Comparison of ENCODE assay signal across 9 cellular contexts in the genomic region with DNA sequence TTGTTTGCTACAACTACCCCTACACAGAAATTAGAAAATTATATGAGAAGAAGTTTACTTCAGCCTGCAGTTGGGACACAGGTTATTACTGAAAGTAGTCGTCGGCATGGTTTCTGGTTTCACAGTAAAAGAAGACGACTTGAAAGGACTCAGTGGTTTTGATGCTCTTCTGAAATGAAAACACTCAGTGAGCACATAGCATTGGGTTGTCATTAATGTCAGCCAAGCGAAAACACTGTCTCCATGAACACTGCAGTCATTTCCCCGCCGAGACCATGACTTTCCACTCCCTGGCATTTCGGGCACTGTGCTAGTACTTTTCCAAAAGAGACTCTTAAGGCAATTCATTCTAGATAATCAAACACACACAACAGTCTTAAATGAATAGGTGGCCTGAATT.
A peak's percentile ranks its signal among the peaks of the same experiment; 100 is the strongest.
DNase-seq lines count a peak whose midpoint lies in the region; ATAC-seq, FAIRE-seq and TF ChIP-seq lines count a peak whose summit lies in the region.
"Had no signal": no experiment of that assay in that cellular context is flagged by ENCODE, and none has a peak within 500 bp of the region (broad histone marks: within the 10 kb centered on the region; RNA-seq: fewer than 3 reads in every experiment).

No MANE protein-coding gene starts in this region.

- H3K27me3 ChIP-seq in GM12878 (replicated peaks in 1 of 2; ENCODE audit: control insufficient read depth in 2 of 2, insufficient read depth in 2 of 2, low read length in 1 of 2) (no peaks in the 10 kb centered on the region), thymus (ENCODE audit: control insufficient read depth, insufficient read depth) (no peaks in the 10 kb centered on the region)

- peak overlapping the region; percentile 66 for H3K27ac ChIP-seq in GM12878 (ENCODE audit: control insufficient read depth, insufficient read depth)
- H3K27ac ChIP-seq in thymus (ENCODE audit: low read depth) = peak overlapping the region; percentile 20

- H3K9me3 ChIP-seq in GM12878 (replicated peaks; ENCODE audit: control insufficient read depth, insufficient read depth, low read length) (no peaks in the 10 kb centered on the region), thymus (ENCODE audit: control insufficient read depth) (no peaks in the 10 kb centered on the region)

- WGBS in GM12878 (ENCODE audit: insufficient coverage, insufficient replicate concordance, low lambda C conversion rate, missing lambda C conversion rate) = 1% methylated on average over 7 of the region's 7 CpGs
- WGBS in thymus = 55% methylated on average over 7 of the region's 7 CpGs

- SMC1A ChIA-PET in GM12878 (lab: Charles Lee; ENCODE audit: uncharacterized antibody, unreplicated experiment) = interaction anchor here (0.6 to 2.6 kb wide), 13 partner anchors 10 to 1264 kb away, joined by 3 to 13 read pairs (median 5); no protein-coding TSS in a partner anchor

- 0 out of 2 replicates have a peak, but pooled peaks cover 2% of the 10 kb centered on the region for H4K20me1 ChIP-seq in GM12878 (ENCODE audit: control insufficient read depth, insufficient read depth)

- TF ChIP-seq RAD21 in GM12878 (IDR thresholded peaks at IDR 0.05; ENCODE audit: insufficient read depth, low read depth, low read length) = peak; percentile 10; the same call in 1 of the 2 replicates

- no peak for TF ChIP-seq POLR2A in GM12878 (IDR thresholded peaks at IDR 0.05; ENCODE audit: low read depth, low read length)

- H3K4me3 ChIP-seq in GM12878 (peak overlapping the region; percentile 11; the same call in 1 of the 2 replicates), thymus (ENCODE audit: low read length) (no peak overlapping the region)

- POLR2A ChIA-PET in GM12878 (lab: Charles Lee) = interaction anchor here (0.6 to 1.6 kb wide), 4 partner anchors 11 to 27 kb away, joined by 3 to 5 read pairs (median 5); no protein-coding TSS in a partner anchor

- peak; percentile 94 for FAIRE-seq in GM12878 (lab: Jason Lieb, UNC)

- no peak for TF ChIP-seq CTCF in GM12878 (IDR thresholded peaks at IDR 0.05 in 2 of 3, conservative IDR thresholded peaks at IDR 0.05 in 1 of 3; ENCODE audit: control insufficient read depth in 2 of 3, extremely low read depth in 1 of 3, insufficient read depth in 1 of 3, low read depth in 3 of 3, low read length in 3 of 3)

- DNase-seq in activated T-cell treated with anti-CD3 and anti-CD28 coated beads for 48 hours (ENCODE audit: low read depth) = peak; percentile 60
- no peak for DNase-seq in activated T-cell treated with anti-CD3 and anti-CD28 coated beads, Interleukin-2, amount 50 U/mL, for 1 hour
- DNase-seq in GM12878 (ENCODE audit: low read depth, low spot score) = peak; percentile 85
- DNase-seq in NCI-H1694 (lab: John Stamatoyannopoulos, UW) = no peak
- no peak for DNase-seq in occipital lobe (lab: John Stamatoyannopoulos, UW)
- DNase-seq in cerebellum (ENCODE audit: low spot score) = no peak
- DNase-seq: NCI-H510A had no signal

- ATAC-seq in HG03565 (IDR thresholded peaks at IDR 0.05; ENCODE audit: unreplicated experiment) = peak; percentile 53
- ATAC-seq in GM12878 = peak; percentile 86

- RAD21 ChIA-PET in GM12878 (lab: Charles Lee; ENCODE audit: unreplicated experiment) = interaction anchor here (1.3 to 5.5 kb wide), 3 partner anchors 16 to 27 kb away, joined by 4 to 47 read pairs (median 5); no protein-coding TSS in a partner anchor

- no TSS peak for BruUV-seq in GM12878 (replicated peaks; lab: Mats Ljungman, UMichigan)

- H3K36me3 ChIP-seq in GM12878 (ENCODE audit: control insufficient read depth in 2 of 2, insufficient read depth in 2 of 2, low read length in 1 of 2) = peaks cover 0 to 5% of the 10 kb centered on the region in 2 experiments; a peak in 2 of 4 replicates
- H3K36me3 ChIP-seq in thymus (ENCODE audit: control insufficient read depth, insufficient read depth) = no peaks in the 10 kb centered on the region

- peaks cover 66% of the 10 kb centered on the region for H3K79me2 ChIP-seq in GM12878 (ENCODE audit: control insufficient read depth, insufficient read depth, low read length)

- no peak overlapping the region for H3K9ac ChIP-seq in GM12878 (ENCODE audit: control insufficient read depth, insufficient read depth, low read length)

- CTCF ChIA-PET in GM12878 (lab: Yijun Ruan, JAX) = interaction anchor here (0.8 to 5.5 kb wide), 4 partner anchors 16 to 354 kb away, joined by 5 to 55 read pairs (median 8); no protein-coding TSS in a partner anchor

- no peak overlapping the region for H2AFZ ChIP-seq in GM12878 (ENCODE audit: control insufficient read depth, low read depth, low read length)

- peak overlapping the region; percentile 82 for H3K4me2 ChIP-seq in GM12878 (ENCODE audit: control insufficient read depth, insufficient read depth)

- intact Hi-C loops in GM12878 (cut with micrococcal nuclease; ENCODE audit: unreplicated experiment) = no loop called here

- in situ Hi-C loops in GM12878 (cut with MboI) = no loop called here

- H3K4me1 ChIP-seq in GM12878 (ENCODE audit: control insufficient read depth, insufficient read depth, low read length) (peaks cover 49% of the 10 kb centered on the region), thymus (ENCODE audit: control insufficient read depth, insufficient read depth, low read length) (peaks cover 7% of the 10 kb centered on the region)

- peak; percentile 66 to 76 for TF ChIP-seq EP300 in GM12878 (IDR thresholded peaks at IDR 0.05; ENCODE audit: borderline replicate concordance in 1 of 2, control insufficient read depth in 1 of 2, low read depth in 2 of 2, low read length in 2 of 2)

TF ChIP-seq in GM12878, 131 proteins besides CTCF, POLR2A, EP300 and RAD21 (continues in another document):
- TF ChIP-seq MTA3 (IDR thresholded peaks at IDR 0.05; ENCODE audit: borderline replicate concordance, low read length) (no peak), IRF4 (IDR thresholded peaks at IDR 0.05; ENCODE audit: low read depth, low read length) (peak; percentile 93), TCF12 (IDR thresholded peaks at IDR 0.05; ENCODE audit: low read depth, low read length) (0 out of 2 replicates have a peak, but pooled peaks have one; percentile 40), TCF7 (IDR thresholded peaks at IDR 0.05; ENCODE audit: borderline replicate concordance) (peak; percentile 88), HCFC1 (IDR thresholded peaks at IDR 0.05; ENCODE audit: low read length) (no peak), JUNB (IDR thresholded peaks at IDR 0.05) (peak; percentile 83), SMC3 (IDR thresholded peaks at IDR 0.05; ENCODE audit: borderline replicate concordance, low read length) (no peak; the same call in 1 of the 2 replicates), DPF2 (IDR thresholded peaks at IDR 0.05) (peak; percentile 74), HDAC2 (IDR thresholded peaks at IDR 0.05) (no peak), NR2F1 (conservative IDR thresholded peaks at IDR 0.05) (no peak), GATAD2B (conservative IDR thresholded peaks at IDR 0.05; ENCODE audit: low read depth) (no peak), HDAC6 (IDR thresholded peaks at IDR 0.05; ENCODE audit: unreplicated experiment) (no peak), E4F1 (IDR thresholded peaks at IDR 0.05; ENCODE audit: borderline replicate concordance, partially characterized antibody) (no peak), PAX5 (IDR thresholded peaks at IDR 0.05; ENCODE audit: borderline replicate concordance, low read depth, low read length) (peak; percentile 93), TARDBP (IDR thresholded peaks at IDR 0.05; ENCODE audit: borderline replicate concordance) (no peak), EED (IDR thresholded peaks at IDR 0.05; ENCODE audit: low read depth) (peak; percentile 82), NBN (IDR thresholded peaks at IDR 0.05) (peak; percentile 40; the same call in 1 of the 2 replicates), IKZF1 (conservative IDR thresholded peaks at IDR 0.05) (peak; percentile 42; the same call in 1 of the 2 replicates), CHD4 (IDR thresholded peaks at IDR 0.05) (no peak), SMARCA5 (IDR thresholded peaks at IDR 0.05) (no peak)
- TF ChIP-seq, protein P1, sequence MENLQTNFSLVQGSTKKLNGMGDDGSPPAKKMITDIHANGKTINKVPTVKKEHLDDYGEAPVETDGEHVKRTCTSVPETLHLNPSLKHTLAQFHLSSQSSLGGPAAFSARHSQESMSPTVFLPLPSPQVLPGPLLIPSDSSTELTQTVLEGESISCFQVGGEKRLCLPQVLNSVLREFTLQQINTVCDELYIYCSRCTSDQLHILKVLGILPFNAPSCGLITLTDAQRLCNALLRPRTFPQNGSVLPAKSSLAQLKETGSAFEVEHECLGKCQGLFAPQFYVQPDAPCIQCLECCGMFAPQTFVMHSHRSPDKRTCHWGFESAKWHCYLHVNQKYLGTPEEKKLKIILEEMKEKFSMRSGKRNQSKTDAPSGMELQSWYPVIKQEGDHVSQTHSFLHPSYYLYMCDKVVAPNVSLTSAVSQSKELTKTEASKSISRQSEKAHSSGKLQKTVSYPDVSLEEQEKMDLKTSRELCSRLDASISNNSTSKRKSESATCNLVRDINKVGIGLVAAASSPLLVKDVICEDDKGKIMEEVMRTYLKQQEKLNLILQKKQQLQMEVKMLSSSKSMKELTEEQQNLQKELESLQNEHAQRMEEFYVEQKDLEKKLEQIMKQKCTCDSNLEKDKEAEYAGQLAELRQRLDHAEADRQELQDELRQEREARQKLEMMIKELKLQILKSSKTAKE (IDR thresholded peaks at IDR 0.05; ENCODE audit: low read depth, poor library complexity, severe bottlenecking) = peak; percentile 80

Comparison
In these comparisons a context has a peak if more than half of its experiments do, and no peak if none do; other contexts are left out.
1. DNase-seq: peak in activated T-cell treated with anti-CD3 and anti-CD28 coated beads for 48 hours (single experiment) and GM12878 (single experiment); none in activated T-cell treated with anti-CD3 and anti-CD28 coated beads, Interleukin-2, amount 50 U/mL, for 1 hour (single experiment), NCI-H1694 (single experiment), occipital lobe (single experiment) and cerebellum (single experiment).